ENCODE assay signal across 19 cellular contexts in genomic region chr19:47142779-47143178, GRCh38. TPM values are rescaled to one million over a fixed set of nuclear protein-coding genes. Genes with fewer than 3 reads are reported as not detected.
DNase-seq lines count a peak whose midpoint lies in the region; ATAC-seq and TF ChIP-seq lines count a peak whose summit lies in the region.
"Had no signal": no experiment of that assay in that cellular context is flagged by ENCODE, and none has a peak within 500 bp of the region (broad histone marks: within the 10 kb centered on the region; RNA-seq: fewer than 3 reads in every experiment).

No MANE protein-coding gene starts in this region.

- no peak overlapping the region for H3K4ac ChIP-seq in IMR-90 (ENCODE audit: low read depth, low read length)

- H3K9me3 Mint-ChIP-seq in Calu3 (ENCODE audit: low read depth, unreplicated experiment): no peaks in the 10 kb centered on the region
- H3K9me3 Mint-ChIP-seq in effector memory CD8-positive, alpha-beta T cell: no peaks in the 10 kb centered on the region
- H3K9me3 Mint-ChIP-seq: activated CD4-positive, alpha-beta memory T cell treated with anti-CD3 and anti-CD28 coated beads for 36 hours had no signal

- H3K27ac Mint-ChIP-seq in Calu3 (ENCODE audit: unreplicated experiment): peak overlapping the region; percentile 15
- H3K27ac Mint-ChIP-seq in effector memory CD8-positive, alpha-beta T cell: peak overlapping the region; percentile 18 to 50

- no peak overlapping the region for H3K56ac ChIP-seq in IMR-90 (ENCODE audit: extremely low read depth, insufficient read depth, low read length)

- H3K23ac ChIP-seq in IMR-90 (ENCODE audit: low read depth, low read length): no peak overlapping the region

- H3K9me1 ChIP-seq in IMR-90 (ENCODE audit: insufficient read depth, low read length): peaks cover 14% of the 10 kb centered on the region

- no peak overlapping the region for H2AFZ ChIP-seq in IMR-90 (replicated peaks; ENCODE audit: low read length, poor library complexity)

- dilution Hi-C loops in IMR-90 (cut with HindIII; ENCODE audit: low sequenced_read_pairs, unreplicated experiment): no loop called here

- peaks cover 32% of the 10 kb centered on the region for H3K4me1 Mint-ChIP-seq in Calu3 (ENCODE audit: low read depth, unreplicated experiment)
- H3K4me1 Mint-ChIP-seq in effector memory CD8-positive, alpha-beta T cell (ENCODE audit: low read depth in 2 of 2): peaks cover 22 to 39% of the 10 kb centered on the region in 2 donors

- intact Hi-C loops in Calu3 (cut with micrococcal nuclease; ENCODE audit: unreplicated experiment) (no loop called here), IMR-90 (cut with micrococcal nuclease) (no loop called here), prostate gland (cut with DNase I) (no loop called here), A673 (cut with micrococcal nuclease; ENCODE audit: unreplicated experiment) (no loop called here)

- in situ Hi-C loops in IMR-90 (cut with MboI; ENCODE audit: low sequenced_read_pairs): no loop called here

- CTCF ChIA-PET in Calu3 (lab: Charles Lee): no interaction called here
- CTCF ChIA-PET in IMR-90 (lab: Yijun Ruan, JAX): interaction anchor here (1.5 kb wide), 1 partner anchor 102 kb away, joined by 7 read pairs; no protein-coding TSS in a partner anchor
- CTCF ChIA-PET in A673 (lab: Charles Lee): no interaction called here

- H3K4me3 ChIP-seq in IMR-90 (ENCODE audit: insufficient read depth, low read depth, low read length): no peak overlapping the region
- H3K4me3 ChIP-seq in prostate gland: no peak overlapping the region
- no peak overlapping the region for H3K4me3 ChIP-seq in A673 (ENCODE audit: low read depth, low read length, poor library complexity, severe bottlenecking)
- H3K4me3 ChIP-seq: BLaER1 treated with 17β-estradiol and CSF1 and Interleukin-3, amounts not matched to agents 10 nM and 100 nM; dorsolateral prefrontal cortex had no signal

- no peak overlapping the region for H3K9ac ChIP-seq in IMR-90 (ENCODE audit: low read depth, low read length)

- no peak overlapping the region for H2BK15ac ChIP-seq in IMR-90 (ENCODE audit: low read depth, low read length)

- TF ChIP-seq POLR2A in IMR-90 (IDR thresholded peaks at IDR 0.05; ENCODE audit: low read depth, low read length) (no peak), prostate gland (IDR thresholded peaks at IDR 0.05) (no peak)

- H4K5ac ChIP-seq in IMR-90 (ENCODE audit: low read depth, low read length): no peak overlapping the region

- TF ChIP-seq CTCF in Calu3 (IDR thresholded peaks at IDR 0.05; ENCODE audit: unreplicated experiment): no peak
- no peak for TF ChIP-seq CTCF in IMR-90 (conservative IDR thresholded peaks at IDR 0.05; ENCODE audit: low read depth, low read length)
- no peak for TF ChIP-seq CTCF in prostate gland (IDR thresholded peaks at IDR 0.05)
- no peak for TF ChIP-seq CTCF in A673 (conservative IDR thresholded peaks at IDR 0.05; ENCODE audit: low read depth, low read length)

- 83% methylated on average over 2 of the region's 5 CpGs; no CpG with 5 or more reads in 1 of the 2 experiments for WGBS in IMR-90 (ENCODE audit: extremely low coverage in 2 of 2, insufficient read length in 1 of 2), 2 experiments
- 45% methylated on average over 5 of the region's 5 CpGs for WGBS in prostate gland

- no peak overlapping the region for H2AK9ac ChIP-seq in IMR-90 (replicated peaks; ENCODE audit: low read depth, low read length, poor library complexity)

- peak overlapping the region; percentile 1 for H2BK5ac ChIP-seq in IMR-90 (ENCODE audit: low read depth, low read length, poor library complexity, severe bottlenecking)

- H3K14ac ChIP-seq in IMR-90 (replicated peaks; ENCODE audit: low read depth, low read length): no peak overlapping the region

- no peak for TF ChIP-seq RAD21 in IMR-90 (IDR thresholded peaks at IDR 0.05; ENCODE audit: low read length)

- no peak overlapping the region for H2BK20ac ChIP-seq in IMR-90 (ENCODE audit: low read depth, low read length)

- POLR2A ChIA-PET in IMR-90 (lab: Charles Lee; ENCODE audit: unreplicated experiment) (no interaction called here), A673 (lab: Charles Lee; ENCODE audit: low non-redundant PET) (no interaction called here)

- peaks cover 11% of the 10 kb centered on the region for H3K4me1 ChIP-seq in IMR-90 (ENCODE audit: control insufficient read depth, insufficient read depth, low read length)
- no peaks in the 10 kb centered on the region for H3K4me1 ChIP-seq in prostate gland (replicated peaks)
- H3K4me1 ChIP-seq in A673 (ENCODE audit: insufficient read depth, low read length, poor library complexity, severe bottlenecking): peaks cover 9% of the 10 kb centered on the region

- peaks cover 53% of the 10 kb centered on the region for H4K20me1 ChIP-seq in IMR-90 (ENCODE audit: insufficient read depth, low read length)

- H3K4me3 Mint-ChIP-seq in Calu3 (ENCODE audit: low read depth, unreplicated experiment): no peak overlapping the region
- H3K4me3 Mint-ChIP-seq in effector memory CD8-positive, alpha-beta T cell: no peak overlapping the region
- H3K4me3 Mint-ChIP-seq: activated CD4-positive, alpha-beta memory T cell treated with anti-CD3 and anti-CD28 coated beads for 36 hours had no signal

- no peaks in the 10 kb centered on the region for H3K27me3 Mint-ChIP-seq in Calu3 (ENCODE audit: unreplicated experiment)
- H3K27me3 Mint-ChIP-seq in effector memory CD8-positive, alpha-beta T cell: no peaks in the 10 kb centered on the region
- H3K27me3 Mint-ChIP-seq: activated CD4-positive, alpha-beta memory T cell treated with anti-CD3 and anti-CD28 coated beads for 36 hours had no signal

- no peak overlapping the region for H3K27ac ChIP-seq in IMR-90 (ENCODE audit: insufficient read depth, low read length)
- H3K27ac ChIP-seq in prostate gland: peak overlapping the region; percentile 39 to 61
- no peak overlapping the region for H3K27ac ChIP-seq in A673 (ENCODE audit: low read depth, low read length, poor library complexity, severe bottlenecking)
- H3K27ac ChIP-seq: BLaER1 treated with 17β-estradiol and CSF1 and Interleukin-3, amounts not matched to agents 10 nM and 100 nM; brain microvascular endothelial cell had no signal

- H2BK120ac ChIP-seq in IMR-90 (ENCODE audit: low read depth, low read length): no peak overlapping the region

- H3K79me1 ChIP-seq in IMR-90 (ENCODE audit: low read depth in 1 of 2, low read length in 2 of 2): peaks cover 28 to 62% of the 10 kb centered on the region in 2 experiments

- H4K8ac ChIP-seq in IMR-90 (ENCODE audit: low read depth in 2 of 2, low read length in 2 of 2): no peak overlapping the region

- ATAC-seq in IMR-90 (ENCODE audit: low read depth): no peak
- ATAC-seq in effector memory CD8-positive, alpha-beta T cell (replicated peaks): no peak
- ATAC-seq: left colon had no signal

- H3K9me3 ChIP-seq in IMR-90 (ENCODE audit: control insufficient read depth, insufficient read depth, low read length) (no peaks in the 10 kb centered on the region), prostate gland (no peaks in the 10 kb centered on the region), A673 (ENCODE audit: low read depth, low read length, poor library complexity, severe bottlenecking) (no peaks in the 10 kb centered on the region)
- H3K9me3 ChIP-seq: BLaER1 treated with 17β-estradiol and CSF1 and Interleukin-3, amounts not matched to agents 10 nM and 100 nM had no signal

- H3K27me3 ChIP-seq in IMR-90 (ENCODE audit: control insufficient read depth, insufficient read depth, low read length): no peaks in the 10 kb centered on the region
- no peaks in the 10 kb centered on the region for H3K27me3 ChIP-seq in prostate gland (replicated peaks; ENCODE audit: insufficient read depth)
- no peaks in the 10 kb centered on the region for H3K27me3 ChIP-seq in A673 (replicated peaks; ENCODE audit: insufficient read depth, low read depth, low read length, poor library complexity)
- H3K27me3 ChIP-seq: BLaER1 treated with 17β-estradiol and CSF1 and Interleukin-3, amounts not matched to agents 10 nM and 100 nM; brain microvascular endothelial cell; dorsolateral prefrontal cortex had no signal

- peaks cover 63% of the 10 kb centered on the region for H3K36me3 Mint-ChIP-seq in Calu3 (ENCODE audit: insufficient read depth, unreplicated experiment)
- peaks cover 26% of the 10 kb centered on the region for H3K36me3 Mint-ChIP-seq in effector memory CD8-positive, alpha-beta T cell (ENCODE audit: insufficient read depth)

- DNase-seq in Calu3 (no peak), IMR-90 (no peak), prostate gland (ENCODE audit: low spot score) (no peak), UCSD-AML1 (lab: John Stamatoyannopoulos, UW; ENCODE audit: unreplicated experiment) (no peak), SKM-1 treated with dmso at 0.1 percent for 144 hours (lab: John Stamatoyannopoulos, UW; ENCODE audit: unreplicated experiment) (no peak), A673 (ENCODE audit: low spot score) (no peak)
- no peak for DNase-seq in effector memory CD8-positive, alpha-beta T cell
- DNase-seq: activated CD4-positive, alpha-beta memory T cell treated with anti-CD3 and anti-CD28 coated beads for 36 hours; brain microvascular endothelial cell; DMS79 treated with DMSO at 0.1 percent for 48 hours; dorsolateral prefrontal cortex; hypothalamus; KBM-7; NCI-H2227 treated with DMSO at 0.1 percent for 48 hours; SHP77 treated with DMSO at 0.1 percent for 48 hours; stimulated activated CD4-positive, alpha-beta T cell treated with anti-CD3 and anti-CD28 coated beads, Interleukin-15, amount 100 ng/mL, for 24 hours; substantia nigra had no signal

- H3K36me3 ChIP-seq in IMR-90 (ENCODE audit: control insufficient read depth, insufficient read depth, low read length) (peaks cover 28% of the 10 kb centered on the region), prostate gland (peaks cover 0 to 7% of the 10 kb centered on the region in 2 donors), A673 (ENCODE audit: insufficient read depth, low read length, poor library complexity, severe bottlenecking) (peaks cover 46% of the 10 kb centered on the region)

- no peak overlapping the region for H3K4me2 ChIP-seq in IMR-90 (ENCODE audit: low read depth, low read length)

- no peak overlapping the region for H3K18ac ChIP-seq in IMR-90 (ENCODE audit: low read depth, low read length)

- BruUV-seq in Calu3 (replicated peaks; lab: Mats Ljungman, UMichigan): no TSS peak
- BruUV-seq in IMR-90 (replicated peaks; lab: Mats Ljungman, UMichigan): no TSS peak
- no TSS peak for BruUV-seq in A673 (replicated peaks; lab: Mats Ljungman, UMichigan)

- H2AK5ac ChIP-seq in IMR-90 (ENCODE audit: low read depth, low read length): no peak overlapping the region

- no peak overlapping the region for H4K91ac ChIP-seq in IMR-90 (ENCODE audit: insufficient read depth, low read depth, low read length)

RNA-seq across cellular contexts. Expression of gene SAE1, which starts 12.1 kb away (rescaled TPM):
- total RNA-seq in Calu3 (2022) (169 and 174 TPM in 2 replicates), IMR-90 (2012; rRNA removed) (184 and 192 TPM in 2 replicates), prostate gland (10 to 100 TPM; 48.4 to 73.0 TPM), A673 (2021) (302 and 314 TPM in 2 replicates)
- 137 and 165 TPM in 2 replicates for polyA plus RNA-seq in IMR-90 (2012; rRNA removed)
- polyA plus RNA-seq in IMR-90 (2012; cell fraction: cytosol; rRNA removed): 96.8 and 106 TPM in 2 replicates
- polyA plus RNA-seq in IMR-90 (2012; cell fraction: nucleus; rRNA removed; ENCODE audit: low replicate concordance): 45.0 and 63.3 TPM in 2 replicates

RNA-seq across cellular contexts. Expression of gene ZC3H4, which starts 29.2 kb away (rescaled TPM):
- total RNA-seq in Calu3 (2022): 73.0 and 85.2 TPM in 2 replicates
- total RNA-seq in IMR-90 (2012; rRNA removed): 3.9 and 5.3 TPM in 2 replicates
- polyA plus RNA-seq in IMR-90 (2012; rRNA removed): 8.9 and 9.3 TPM in 2 replicates
- 5.1 and 5.9 TPM in 2 replicates for polyA plus RNA-seq in IMR-90 (2012; cell fraction: cytosol; rRNA removed)
- 8.7 and 14.9 TPM in 2 replicates for polyA plus RNA-seq in IMR-90 (2012; cell fraction: nucleus; rRNA removed; ENCODE audit: low replicate concordance)
- total RNA-seq in prostate gland: 10 to 100 TPM; 35.3 to 49.1 TPM
- 94.4 and 94.8 TPM in 2 replicates for total RNA-seq in A673 (2021)

Comparison
In these comparisons a context has a peak if more than half of its experiments do, and no peak if none do; other contexts are left out.
1. H3K27ac ChIP-seq: peak in prostate gland (2 of 2); none in IMR-90 (single experiment) and A673 (single experiment).